Comparison of ENCODE assay signal across 8 cellular contexts in genomic region chr16:4847774-4848587, GRCh38. TPM values are rescaled to one million over a fixed set of nuclear protein-coding genes. Genes with fewer than 3 reads are reported as not detected.
DNase-seq lines count a peak whose midpoint lies in the region; ATAC-seq and TF ChIP-seq lines count a peak whose summit lies in the region.

No MANE protein-coding gene starts in this region.

- H3K4me1 ChIP-seq in right atrium auricular region, result peaks cover 0 to 63% of the 10 kb centered on the region in 2 donors

- no peaks in the 10 kb centered on the region for H3K27me3 ChIP-seq in right atrium auricular region

- no peak for TF ChIP-seq CTCF in AG10803 (conservative IDR thresholded peaks at IDR 0.05; ENCODE audit: low read length)
- TF ChIP-seq CTCF in RWPE1 (conservative IDR thresholded peaks at IDR 0.05; ENCODE audit: low read depth), result no peak
- TF ChIP-seq CTCF in right atrium auricular region (IDR thresholded peaks at IDR 0.05), result no peak

- peak; percentile 13 for ATAC-seq in GM18873 (IDR thresholded peaks at IDR 0.05; ENCODE audit: low FRiP score, unreplicated experiment)
- peak; percentile 10 for ATAC-seq in HG03108 (IDR thresholded peaks at IDR 0.05; ENCODE audit: unreplicated experiment)

- POLR2A ChIA-PET in RWPE1 (lab: Yijun Ruan, JAX; ENCODE audit: low non-redundant PET), result no interaction called here

- H3K4me3 ChIP-seq in AG10803 (ENCODE audit: low read length), result peak overlapping the region; percentile 79
- peak overlapping the region; percentile 70 to 99 for H3K4me3 ChIP-seq in right atrium auricular region

- CTCF ChIA-PET in RWPE1 (lab: Yijun Ruan, JAX), result interaction anchor here (0.6 to 0.7 kb wide), 2 partner anchors 77 to 342 kb away, joined by 3 to 6 read pairs; no protein-coding TSS in a partner anchor

- H3K9me3 ChIP-seq in right atrium auricular region, result no peaks in the 10 kb centered on the region

- peak; percentile 65 for DNase-seq in AG10803 (ENCODE audit: low read depth)
- peak; percentile 67 for DNase-seq in RWPE1 (ENCODE audit: low spot score)
- DNase-seq in right atrium auricular region (ENCODE audit: low spot score), result peak; percentile 63
- DNase-seq in renal cortical epithelial cell (ENCODE audit: low read depth), result peak; percentile 65
- no peak for DNase-seq in NCI-H1105 (lab: John Stamatoyannopoulos, UW)

- 0 to 1% (median 0%) methylated on average over 71 to 83 of the region's 83 CpGs for WGBS in adipose tissue, 3 donors

- H3K36me3 ChIP-seq in right atrium auricular region, result peaks cover 22% of the 10 kb centered on the region

- H3K27ac ChIP-seq in RWPE1 (peak overlapping the region; percentile 92), adipose tissue (ENCODE audit: low read depth, low read length) (peak overlapping the region; percentile 86), right atrium auricular region (peak overlapping the region; percentile 97 to 99)

RNA-seq across cellular contexts. Expression of gene UBN1, which starts 0.7 kb away (rescaled TPM):
- 10 to 100 TPM in 2 of 3 donors, 1 to 10 TPM in 1; 7.4 to 15.5 (median 15.4) TPM for polyA plus RNA-seq in adipose tissue
- total RNA-seq in right atrium auricular region (10 to 100 TPM; 26.1 to 29.7 TPM), renal cortical epithelial cell (18.2 and 33.1 TPM in 2 replicates)

RNA-seq across cellular contexts. Expression of gene GLYR1, which starts 0.9 kb away (rescaled TPM):
- polyA plus RNA-seq in adipose tissue, result 10 to 100 TPM; 20.6 to 45.3 (median 44.4) TPM
- total RNA-seq in right atrium auricular region, result 10 to 100 TPM; 37.4 to 39.4 TPM
- 57.1 and 106 TPM in 2 replicates for total RNA-seq in renal cortical epithelial cell

RNA-seq across cellular contexts. Expression of gene ROGDI, which starts 45.5 kb away (rescaled TPM):
- polyA plus RNA-seq in adipose tissue, result 10 to 100 TPM; 10.6 to 19.5 (median 15.9) TPM
- total RNA-seq in right atrium auricular region (10 to 100 TPM; 50.0 to 65.6 TPM), renal cortical epithelial cell (16.3 and 24.5 TPM in 2 replicates)

RNA-seq across cellular contexts. Expression of gene SMIM22, which starts 52.8 kb away (rescaled TPM):
- polyA plus RNA-seq in adipose tissue, result 100 to 1,000 TPM in 1 of 3 donors, 10 to 100 TPM in 1, 1 to 10 TPM in 1; 3.3 to 174 (median 46.3) TPM
- not detected for total RNA-seq in right atrium auricular region
- total RNA-seq in renal cortical epithelial cell, result 16.7 TPM in 1 of 2 replicates, not detected in the other

RNA-seq across cellular contexts. Expression of gene SEPTIN12, which starts 59.8 kb away (rescaled TPM):
- polyA plus RNA-seq in adipose tissue, result not detected
- total RNA-seq in right atrium auricular region (not detected), renal cortical epithelial cell (not detected in 2 replicates)
